25 cellular contexts compared by ENCODE assay signal in genomic region chr12:24014240-24014639, GRCh38.
"Had no signal": no experiment of that assay in that cellular context is flagged by ENCODE, and none has a peak within 500 bp of the region (broad histone marks: within the 10 kb centered on the region; RNA-seq: fewer than 3 reads in every experiment).

No MANE protein-coding gene starts in this region.

- H3K9me3 Mint-ChIP-seq: memory B cell had no signal

- H3K27me3 Mint-ChIP-seq: memory B cell; natural killer cell treated with Interleukin-12 subunit alpha and Interleukin-12 subunit beta and Interleukin-15 and Interleukin-18, amount 100 ng/mL, for 72 hours; stimulated activated naive B cell treated with anti-CD40 and anti-IgM and Interleukin-4, amounts not matched to agents 10 μg/mL and 1 μg/mL and 100 μg/mL, for 72 hours; stimulated activated naive CD8-positive, alpha-beta T cell treated with anti-CD3 and anti-CD28 coated beads, Interleukin-15, amount 100 ng/mL, for 72 hours had no signal

- H3K4me3 ChIP-seq: colonic mucosa, esophagus muscularis mucosa, gastrocnemius medialis, heart right ventricle, lower lobe of right lung, sigmoid colon, skin epidermis, testis, tibial nerve had no signal

- H3K4me1 Mint-ChIP-seq: memory B cell; stimulated activated naive B cell treated with anti-CD40 and anti-IgM and Interleukin-4, amounts not matched to agents 10 μg/mL and 1 μg/mL and 100 μg/mL, for 72 hours; stimulated activated naive CD8-positive, alpha-beta T cell treated with anti-CD3 and anti-CD28 coated beads, Interleukin-15, amount 100 ng/mL, for 72 hours had no signal

- H3K36me3 ChIP-seq: colonic mucosa, esophagus muscularis mucosa, gastrocnemius medialis, heart right ventricle, lower lobe of right lung, neutrophil, sigmoid colon, tibial nerve had no signal

- H3K4me1 ChIP-seq: colonic mucosa, esophagus muscularis mucosa, gastrocnemius medialis, heart right ventricle, lower lobe of right lung, sigmoid colon, testis had no signal

- ATAC-seq: gastrocnemius medialis; heart right ventricle; left lobe of liver; lower lobe of right lung; natural killer cell treated with Interleukin-12 subunit alpha and Interleukin-12 subunit beta and Interleukin-15 and Interleukin-18, amount 100 ng/mL, for 72 hours; stimulated activated naive B cell treated with anti-CD40 and anti-IgM and Interleukin-4, amounts not matched to agents 10 μg/mL and 1 μg/mL and 100 μg/mL, for 72 hours; stimulated activated naive CD8-positive, alpha-beta T cell treated with anti-CD3 and anti-CD28 coated beads, Interleukin-15, amount 100 ng/mL, for 72 hours had no signal

- H3K27ac Mint-ChIP-seq: memory B cell; natural killer cell treated with Interleukin-12 subunit alpha and Interleukin-12 subunit beta and Interleukin-15 and Interleukin-18, amount 100 ng/mL, for 72 hours; stimulated activated naive B cell treated with anti-CD40 and anti-IgM and Interleukin-4, amounts not matched to agents 10 μg/mL and 1 μg/mL and 100 μg/mL, for 72 hours; stimulated activated naive CD8-positive, alpha-beta T cell treated with anti-CD3 and anti-CD28 coated beads, Interleukin-15, amount 100 ng/mL, for 72 hours had no signal

- DNase-seq: cerebellar nuclear complex; colonic mucosa; dermis blood vessel endothelial cell; effector CD4-positive, alpha-beta T cell; gastrocnemius medialis; heart right ventricle; hypothalamus; islet precursor cell; lower lobe of right lung; midbrain; posterior cingulate gyrus; sigmoid colon; stimulated activated CD4-positive, alpha-beta T cell treated with anti-CD3 and anti-CD28 coated beads, Interleukin-2, amount 100 ng/mL, for 24 hours; stimulated activated CD4-positive, alpha-beta T cell treated with anti-CD3 and anti-CD28 coated beads, Interleukin-4, amount 100 ng/mL, for 4 hours; stimulated activated naive B cell treated with anti-CD40 and anti-IgM and Interleukin-4, amounts not matched to agents 10 μg/mL and 1 μg/mL and 100 μg/mL, for 72 hours; stimulated activated naive CD8-positive, alpha-beta T cell treated with anti-CD3 and anti-CD28 coated beads, Interleukin-15, amount 100 ng/mL, for 72 hours; testis had no signal

- H3K4me3 Mint-ChIP-seq: memory B cell; natural killer cell treated with Interleukin-12 subunit alpha and Interleukin-12 subunit beta and Interleukin-15 and Interleukin-18, amount 100 ng/mL, for 72 hours; stimulated activated naive B cell treated with anti-CD40 and anti-IgM and Interleukin-4, amounts not matched to agents 10 μg/mL and 1 μg/mL and 100 μg/mL, for 72 hours; stimulated activated naive CD8-positive, alpha-beta T cell treated with anti-CD3 and anti-CD28 coated beads, Interleukin-15, amount 100 ng/mL, for 72 hours had no signal

- H3K36me3 Mint-ChIP-seq: memory B cell; natural killer cell treated with Interleukin-12 subunit alpha and Interleukin-12 subunit beta and Interleukin-15 and Interleukin-18, amount 100 ng/mL, for 72 hours; stimulated activated naive B cell treated with anti-CD40 and anti-IgM and Interleukin-4, amounts not matched to agents 10 μg/mL and 1 μg/mL and 100 μg/mL, for 72 hours had no signal

- H3K27me3 ChIP-seq: colonic mucosa, esophagus muscularis mucosa, gastrocnemius medialis, heart right ventricle, neutrophil, sigmoid colon, testis, tibial nerve had no signal

- H3K9me3 ChIP-seq: colonic mucosa, esophagus muscularis mucosa, gastrocnemius medialis, heart right ventricle, lower lobe of right lung, neutrophil, sigmoid colon, testis, tibial nerve had no signal

- H3K27ac ChIP-seq: colonic mucosa, epithelial cell of prostate, esophagus muscularis mucosa, gastrocnemius medialis, heart right ventricle, lower lobe of right lung, neutrophil, sigmoid colon, skin epidermis, testis had no signal
